1 cellular context compared by ENCODE assay signal in genomic region chr7:30646154-30646553, GRCh38.
TF ChIP-seq lines count a peak whose summit lies in the region.

No MANE protein-coding gene starts in this region.

TF ChIP-seq in HepG2, 621 proteins besides CTCF, POLR2A, EP300 and RAD21 (continued from another document):
- no peak for TF ChIP-seq ZNF639 (CRISPR knock-in tag; conservative IDR thresholded peaks at IDR 0.05)
